In the genomic region with DNA sequence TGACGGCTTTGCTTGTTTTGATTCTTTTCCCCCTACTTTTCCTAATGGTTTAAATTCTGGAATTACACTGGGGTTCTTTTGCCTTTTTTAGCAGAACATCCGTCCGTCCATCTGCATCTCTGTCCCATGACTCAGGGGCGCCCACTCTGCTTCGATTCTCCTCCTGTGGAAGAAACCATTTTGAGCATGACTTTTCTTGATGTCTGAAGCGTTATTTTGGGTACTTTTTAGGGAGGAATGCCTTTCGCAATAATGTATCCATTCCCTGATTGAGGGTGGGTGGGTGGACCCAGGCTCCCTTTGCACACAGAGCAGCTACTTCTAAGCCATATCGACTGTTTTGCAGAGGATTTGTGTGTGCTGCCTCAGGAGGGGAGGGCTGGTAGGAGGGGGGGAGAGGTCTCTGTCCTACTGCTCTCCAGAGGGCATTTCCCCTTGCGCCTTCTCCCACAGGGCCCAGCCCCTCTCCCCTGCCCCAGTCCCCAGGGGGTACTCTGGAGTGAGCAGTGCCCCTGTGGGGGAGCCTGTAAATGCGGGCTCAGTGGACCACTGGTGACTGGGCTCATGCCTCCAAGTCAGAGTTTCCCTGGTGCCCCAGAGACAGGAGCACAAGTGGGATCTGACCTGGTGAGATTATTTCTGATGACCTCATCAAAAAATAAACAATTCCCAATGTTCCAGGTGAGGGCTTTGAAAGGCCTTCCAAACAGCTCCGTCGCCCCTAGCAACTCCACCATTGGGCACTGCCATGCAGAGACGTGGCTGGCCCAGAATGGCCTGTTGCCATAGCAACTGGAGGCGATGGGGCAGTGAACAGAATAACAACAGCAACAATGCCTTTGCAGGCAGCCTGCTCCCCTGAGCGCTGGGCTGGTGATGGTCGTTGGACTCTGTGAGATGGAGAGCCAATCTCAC, we compare ENCODE assay signal across 10 cellular contexts. TPM values are rescaled to one million over a fixed set of nuclear protein-coding genes. Genes with fewer than 3 reads are reported as not detected.
DNase-seq lines count a peak whose midpoint lies in the region; ATAC-seq, FAIRE-seq and TF ChIP-seq lines count a peak whose summit lies in the region.
"Had no signal": no experiment of that assay in that cellular context is flagged by ENCODE, and none has a peak within 500 bp of the region (broad histone marks: within the 10 kb centered on the region; RNA-seq: fewer than 3 reads in every experiment).

No MANE protein-coding gene starts in this region.

- no peak overlapping the region for H3K14ac ChIP-seq in mesenchymal stem cell (ENCODE audit: low read length in 2 of 2)

- H2BK12ac ChIP-seq in mesenchymal stem cell (ENCODE audit: low read length in 2 of 2): no peak overlapping the region

- no peak overlapping the region for H2BK120ac ChIP-seq in mesenchymal stem cell (ENCODE audit: low read depth, low read length)

- TF ChIP-seq EP300 in transverse colon (IDR thresholded peaks at IDR 0.05; ENCODE audit: low read depth): no peak

- H3K36me3 ChIP-seq in body of pancreas (replicated peaks in 1 of 2; ENCODE audit: insufficient read depth in 1 of 2, low read depth in 2 of 2) (peaks cover 14% of the 10 kb centered on the region in 2 donors), mesenchymal stem cell (ENCODE audit: control insufficient read depth in 1 of 2, insufficient read depth in 2 of 2, low read depth in 1 of 2, low read length in 2 of 2) (peaks cover 26 to 39% of the 10 kb centered on the region in 2 experiments), transverse colon (peaks cover 0 to 23% (median 8%) of the 10 kb centered on the region in 4 donors)

- H4K91ac ChIP-seq in mesenchymal stem cell (ENCODE audit: low read length): no peak overlapping the region

- H3K4me1 ChIP-seq in body of pancreas: peaks cover 45% of the 10 kb centered on the region
- peaks cover 12% of the 10 kb centered on the region for H3K4me1 ChIP-seq in mesenchymal stem cell (ENCODE audit: control insufficient read depth, insufficient read depth, low read depth, low read length)
- H3K4me1 ChIP-seq in transverse colon: peaks cover 0 to 9% (median 2%) of the 10 kb centered on the region in 4 donors

- intact Hi-C loops in body of pancreas (cut with DNase I): loop anchor here (5.0 kb wide), 1 partner anchor 142 kb away; no protein-coding TSS in a partner anchor
- intact Hi-C loops in transverse colon (cut with DNase I; ENCODE audit: low total_unique reads): no loop called here

- H3K4me2 ChIP-seq in mesenchymal stem cell (ENCODE audit: low read length, poor library complexity, severe bottlenecking): no peak overlapping the region

- TF ChIP-seq POLR2A in body of pancreas (IDR thresholded peaks at IDR 0.05) (peak in 2 of 3 donors; percentile 10 to 27), transverse colon (IDR thresholded peaks at IDR 0.05) (no peak)

- H3K18ac ChIP-seq in mesenchymal stem cell (ENCODE audit: low read depth in 1 of 2, low read length in 2 of 2): no peak overlapping the region

- peak overlapping the region; percentile 70 for H3K9ac ChIP-seq in mesenchymal stem cell (ENCODE audit: low read length)

- 62 to 68% methylated on average over 14 to 16 of the region's 16 CpGs for WGBS in body of pancreas, 2 donors
- WGBS in mesenchymal stem cell: 93% methylated on average over 14 of the region's 16 CpGs
- WGBS in transverse colon (ENCODE audit: low coverage in 1 of 2), 2 donors: 67 to 82% methylated on average over 4 to 15 of the region's 16 CpGs

- peak; percentile 28 for DNase-seq in NCI-H1105 treated with DMSO at 0.1 percent for 48 hours (lab: John Stamatoyannopoulos, UW)
- DNase-seq in NCI-H1105 (lab: John Stamatoyannopoulos, UW): no peak
- DNase-seq in body of pancreas: peak; percentile 87 to 91 (median 89)
- no peak for DNase-seq in mesenchymal stem cell
- no peak for DNase-seq in transverse colon
- DNase-seq in D721Med (ENCODE audit: insufficient read length, low spot score): no peak
- DNase-seq in SK-N-DZ (ENCODE audit: low spot score): no peak

- in situ Hi-C loops in transverse colon (cut with MboI; ENCODE audit: low pct_ligation_motif_present in 1 of 4, low pct_unique_long_range_greater_than_20kb in 1 of 4, low sequenced_read_pairs in 3 of 4): loop anchor here in 2 of 4 donors (5.0 to 10.0 kb wide), 2 partner anchors 137 to 140 kb away; a partner anchor contains a TSS

- no peak overlapping the region for H4K8ac ChIP-seq in mesenchymal stem cell (ENCODE audit: low read length)

- H3K27me3 ChIP-seq in body of pancreas (no peaks in the 10 kb centered on the region), mesenchymal stem cell (ENCODE audit: control insufficient read depth in 1 of 2, insufficient read depth in 1 of 2, low read length in 2 of 2) (no peaks in the 10 kb centered on the region), transverse colon (no peaks in the 10 kb centered on the region)

- H3K23ac ChIP-seq in mesenchymal stem cell (ENCODE audit: low read length in 2 of 2): no peak overlapping the region

- no peak overlapping the region for H3K4me3 ChIP-seq in body of pancreas
- H3K4me3 ChIP-seq in mesenchymal stem cell (ENCODE audit: insufficient read depth in 1 of 2, low read depth in 1 of 2, low read length in 2 of 2): no peak overlapping the region
- H3K4me3 ChIP-seq in transverse colon: no peak overlapping the region

- no peak overlapping the region for H2AFZ ChIP-seq in mesenchymal stem cell (ENCODE audit: low read depth, low read length)

- H3K9me3 ChIP-seq in body of pancreas (no peaks in the 10 kb centered on the region), mesenchymal stem cell (ENCODE audit: control insufficient read depth, low read length) (no peaks in the 10 kb centered on the region), transverse colon (no peaks in the 10 kb centered on the region)

- peak overlapping the region in 3 of 4 donors; percentile 72 to 86 (median 74) for H3K27ac ChIP-seq in body of pancreas
- no peak overlapping the region for H3K27ac ChIP-seq in mesenchymal stem cell (ENCODE audit: low read length, poor library complexity, severe bottlenecking)
- peak overlapping the region; percentile 20 to 56 (median 34) for H3K27ac ChIP-seq in transverse colon

- H2BK15ac ChIP-seq in mesenchymal stem cell (ENCODE audit: low read depth, poor library complexity, severe bottlenecking): no peak overlapping the region

- H2BK5ac ChIP-seq in mesenchymal stem cell (ENCODE audit: low read depth, low read length, poor library complexity, severe bottlenecking): no peak overlapping the region

- peak; percentile 69 for ATAC-seq in body of pancreas
- no peak for ATAC-seq in HG03139 (IDR thresholded peaks at IDR 0.05; ENCODE audit: unreplicated experiment)

- no peak for FAIRE-seq in D721Med (lab: Jason Lieb, UNC)
- FAIRE-seq: A204.1, H54 had no signal

- no peak for TF ChIP-seq CTCF in body of pancreas (IDR thresholded peaks at IDR 0.05)
- no peak for TF ChIP-seq CTCF in transverse colon (IDR thresholded peaks at IDR 0.05)
- TF ChIP-seq CTCF in D721Med (IDR thresholded peaks at IDR 0.05; ENCODE audit: insufficient read depth, missing control alignments): no peak

- H3K4ac ChIP-seq in mesenchymal stem cell (ENCODE audit: low read depth in 1 of 2, low read length in 2 of 2): no peak overlapping the region

- no peak overlapping the region for H2AK5ac ChIP-seq in mesenchymal stem cell (ENCODE audit: low read length, severe bottlenecking)

- H3K79me1 ChIP-seq in mesenchymal stem cell (replicated peaks; ENCODE audit: low read length, poor library complexity, severe bottlenecking): peaks cover 23% of the 10 kb centered on the region

RNA-seq across cellular contexts. Expression of a gene that starts 19.4 kb away (rescaled TPM):
- 1 to 10 TPM; 1.3 to 6.6 TPM for total RNA-seq in body of pancreas
- 0.03 TPM for polyA plus RNA-seq in mesenchymal stem cell (2013, experiment 1 of 2)
- 0.01 TPM for polyA plus RNA-seq in mesenchymal stem cell (2013, experiment 2 of 2)
- total RNA-seq in transverse colon: under 1 TPM in 3 of 4 donors, not detected in 1; under 0.01 to 0.32 (median 0.27) TPM
- 2.4 and 3.3 TPM in 2 replicates for polyA plus RNA-seq in SK-N-DZ (2014; cell fraction: cytosol; rRNA removed)
- polyA plus RNA-seq in SK-N-DZ (2014; cell fraction: nucleus; rRNA removed): 1.5 and 3.2 TPM in 2 replicates

Comparison
In these comparisons a context has a peak if more than half of its experiments do, and no peak if none do; other contexts are left out.
1. DNase-seq: peak in NCI-H1105 treated with DMSO at 0.1 percent for 48 hours (single experiment) and body of pancreas (4 of 4); none in NCI-H1105 (single experiment), mesenchymal stem cell (single experiment), transverse colon (single experiment), D721Med (single experiment) and SK-N-DZ (single experiment).